In genomic region chr2:85096616-85097015, GRCh38 we compare ENCODE assay signal across 23 cellular contexts.
"Had no signal": no experiment of that assay in that cellular context is flagged by ENCODE, and none has a peak within 500 bp of the region (broad histone marks: within the 10 kb centered on the region; RNA-seq: fewer than 3 reads in every experiment).

No MANE protein-coding gene starts in this region.

- H3K36me3 ChIP-seq: left ventricle myocardium inferior, ovary, right atrium auricular region, right lobe of liver, stomach, thyroid gland, transverse colon, upper lobe of right lung had no signal

- ATAC-seq: mucosa of descending colon; naive thymus-derived CD4-positive, alpha-beta T cell; natural killer cell treated with Interleukin-12 subunit alpha and Interleukin-12 subunit beta and Interleukin-15 and Interleukin-18, amount 100 ng/mL, for 72 hours; right lobe of liver; stimulated activated naive B cell treated with anti-CD40 and anti-IgM and Interleukin-4, amounts not matched to agents 10 μg/mL and 1 μg/mL and 100 μg/mL, for 72 hours; stimulated activated naive CD8-positive, alpha-beta T cell treated with anti-CD3 and anti-CD28 coated beads, Interleukin-15, Interleukin-2, amounts not matched to agents 100 U/mL and 50 U/mL, for 24 hours; upper lobe of right lung had no signal

- H3K4me1 ChIP-seq: left ventricle myocardium inferior, right atrium auricular region, right lobe of liver, stomach, testis, thyroid gland, transverse colon, upper lobe of right lung had no signal

- H3K27ac ChIP-seq: left ventricle myocardium inferior, ovary, right atrium auricular region, right lobe of liver, stomach, testis, thyroid gland, transverse colon, upper lobe of right lung had no signal

- DNase-seq: hypothalamus; immature natural killer cell; left ventricle myocardium inferior; midbrain; mucosa of descending colon; naive thymus-derived CD4-positive, alpha-beta T cell; ovary; right lobe of liver; stimulated activated CD4-positive, alpha-beta T cell treated with anti-CD3 and anti-CD28 coated beads, Interleukin-1b, Interleukin-23, amount 100 ng/mL, for 48 hours; stimulated activated CD4-positive, alpha-beta T cell treated with anti-CD3 and anti-CD28 coated beads, Interleukin-2, amount 100 ng/mL, for 48 hours; stimulated activated naive B cell treated with anti-CD40 and anti-IgM and Interleukin-4, amounts not matched to agents 10 μg/mL and 1 μg/mL and 100 μg/mL, for 72 hours; stimulated activated naive CD8-positive, alpha-beta T cell treated with anti-CD3 and anti-CD28 coated beads, Interleukin-15, Interleukin-2, amounts not matched to agents 100 U/mL and 50 U/mL, for 24 hours; stomach; testis; thyroid gland; transverse colon; upper lobe of right lung had no signal

- H3K9me3 ChIP-seq: mucosa of descending colon, ovary, right atrium auricular region, right lobe of liver, stomach, testis, thyroid gland, transverse colon, upper lobe of right lung had no signal

- H3K27me3 ChIP-seq: ovary, right atrium auricular region, right lobe of liver, stomach, testis, thyroid gland, transverse colon, upper lobe of right lung had no signal

- FAIRE-seq: islet of Langerhans, urothelium cell line had no signal

- H3K4me3 ChIP-seq: left ventricle myocardium inferior, lung, mucosa of descending colon, ovary, right atrium auricular region, right lobe of liver, smooth muscle cell, stomach, testis, thyroid gland, transverse colon, upper lobe of right lung had no signal
